In genomic region chr16:82996814-82997213, GRCh38 we compare ENCODE assay signal across 12 cellular contexts.
"Had no signal": no experiment of that assay in that cellular context is flagged by ENCODE, and none has a peak within 500 bp of the region (broad histone marks: within the 10 kb centered on the region; RNA-seq: fewer than 3 reads in every experiment).

No MANE protein-coding gene starts in this region.

- FAIRE-seq: pancreas had no signal

- ATAC-seq: lower lobe of right lung had no signal

- H3K9me3 ChIP-seq: colonic mucosa, heart left ventricle, lower lobe of right lung, pancreas, uterus had no signal

- H2AFZ ChIP-seq: neural progenitor cell had no signal

- H3K27ac ChIP-seq: lower lobe of right lung, neural progenitor cell had no signal

- H3K36me3 ChIP-seq: colonic mucosa, heart left ventricle, lower lobe of right lung, neural progenitor cell, pancreas, uterus had no signal

- H3K9ac ChIP-seq: neural progenitor cell had no signal

- H3K4me1 ChIP-seq: lower lobe of right lung, neural progenitor cell, pancreas, uterus had no signal

- H3K27me3 ChIP-seq: colonic mucosa, heart left ventricle, neural progenitor cell, pancreas, uterus had no signal

- DNase-seq: endodermal cell; hypothalamus; lower lobe of right lung; midbrain; nucleus accumbens; pancreas; stimulated activated CD4-positive, alpha-beta T cell treated with anti-CD3 and anti-CD28 coated beads, Interleukin-2, amount 100 ng/mL, for 48 hours; stimulated activated naive CD4-positive, alpha-beta T cell treated with Interleukin-2 at 50 U/mL for 16 hours had no signal

- H3K4me3 ChIP-seq: colonic mucosa, lower lobe of right lung, neural progenitor cell, pancreas, uterus had no signal

- H3K4me2 ChIP-seq: neural progenitor cell had no signal
